ENCODE assay signal across 16 cellular contexts in genomic region chr6:122028933-122029332, GRCh38.
A peak's percentile ranks its signal among the peaks of the same experiment; 100 is the strongest.
DNase-seq lines count a peak whose midpoint lies in the region; ATAC-seq and TF ChIP-seq lines count a peak whose summit lies in the region.
"Had no signal": no experiment of that assay in that cellular context is flagged by ENCODE, and none has a peak within 500 bp of the region (broad histone marks: within the 10 kb centered on the region; RNA-seq: fewer than 3 reads in every experiment).

No MANE protein-coding gene starts in this region.

- no peaks in the 10 kb centered on the region for H3K36me3 ChIP-seq in hepatocyte (replicated peaks; ENCODE audit: insufficient read depth, low read depth)
- H3K36me3 ChIP-seq: BE2C had no signal

- 53% methylated on average over 3 of the region's 3 CpGs for WGBS in hepatocyte (ENCODE audit: low lambda C conversion rate, missing lambda C conversion rate)

- intact Hi-C loops in Right ventricle myocardium inferior (cut with DNase I) = no loop called here

- H3K36me3 Mint-ChIP-seq in type B pancreatic cell = peaks cover 5% of the 10 kb centered on the region

- H3K4me3 Mint-ChIP-seq in type B pancreatic cell = peak overlapping the region; percentile 22
- H3K4me3 Mint-ChIP-seq: CD4-positive, alpha-beta T cell; HFFc6 had no signal

- no peaks in the 10 kb centered on the region for H3K79me2 ChIP-seq in hepatocyte

- H3K4me2 ChIP-seq in hepatocyte = no peak overlapping the region

- no peak overlapping the region for H3K4me3 ChIP-seq in hepatocyte

- H3K27ac ChIP-seq in epithelial cell of prostate (no peak overlapping the region), hepatocyte (no peak overlapping the region)

- no peaks in the 10 kb centered on the region for H4K20me1 ChIP-seq in hepatocyte (ENCODE audit: insufficient read depth, poor library complexity, severe bottlenecking)

- H3K9me3 ChIP-seq in hepatocyte (ENCODE audit: low read depth) = no peaks in the 10 kb centered on the region
- H3K9me3 ChIP-seq: BE2C had no signal

- H3K4me1 Mint-ChIP-seq in type B pancreatic cell (ENCODE audit: unreplicated experiment) = peaks cover 18% of the 10 kb centered on the region

- peak overlapping the region; percentile 7 for H3K27ac Mint-ChIP-seq in type B pancreatic cell
- H3K27ac Mint-ChIP-seq: CD4-positive, alpha-beta T cell; HFFc6 had no signal

- no peaks in the 10 kb centered on the region for H3K9me2 ChIP-seq in hepatocyte (replicated peaks; ENCODE audit: insufficient read depth)

- no peaks in the 10 kb centered on the region for H3K27me3 ChIP-seq in hepatocyte
- H3K27me3 ChIP-seq: BE2C had no signal

- ATAC-seq in Right ventricle myocardium inferior (no peak), HG03045 (IDR thresholded peaks at IDR 0.05; ENCODE audit: unreplicated experiment) (no peak)

- H2AFZ ChIP-seq in hepatocyte = no peak overlapping the region

- peaks cover 9% of the 10 kb centered on the region for H3K27me3 Mint-ChIP-seq in type B pancreatic cell

- peaks cover 15% of the 10 kb centered on the region for H3K4me1 ChIP-seq in hepatocyte (ENCODE audit: insufficient read depth)
- H3K4me1 ChIP-seq: BE2C had no signal

- DNase-seq in SIG-M5 treated with dmso at 0.1 percent for 504 hours (lab: John Stamatoyannopoulos, UW; ENCODE audit: unreplicated experiment) (peak; percentile 12), SIG-M5 (lab: John Stamatoyannopoulos, UW) (no peak), NCI-H226 (peak; percentile 24), epithelial cell of prostate (ENCODE audit: low read depth, low spot score) (peak; percentile 73), type B pancreatic cell (ENCODE audit: extremely low spot score, unreplicated experiment) (no peak), Right ventricle myocardium inferior (ENCODE audit: missing footprints) (no peak), hepatocyte (ENCODE audit: low spot score) (no peak)
- DNase-seq: BE2C; CD4-positive, alpha-beta T cell; HFFc6; Kasumi-1; NCI-H1694 treated with DMSO at 0.1 percent for 48 hours; NCI-H2227 treated with DMSO at 0.1 percent for 48 hours; NCI-H524; SW 1271 had no signal

- TF ChIP-seq CTCF in type B pancreatic cell (conservative IDR thresholded peaks at IDR 0.05) (no peak), hepatocyte (IDR thresholded peaks at IDR 0.05; ENCODE audit: poor library complexity) (no peak)

- H3K9me3 Mint-ChIP-seq in type B pancreatic cell = peaks cover 8% of the 10 kb centered on the region
- H3K9me3 Mint-ChIP-seq: CD4-positive, alpha-beta T cell; HFFc6 had no signal

Comparison
In these comparisons a context has a peak if more than half of its experiments do, and no peak if none do; other contexts are left out.
1. DNase-seq: peak in SIG-M5 treated with dmso at 0.1 percent for 504 hours (single experiment), NCI-H226 (single experiment) and epithelial cell of prostate (single experiment); none in SIG-M5 (single experiment), type B pancreatic cell (single experiment), Right ventricle myocardium inferior (single experiment) and hepatocyte (single experiment).